In the genomic region with DNA sequence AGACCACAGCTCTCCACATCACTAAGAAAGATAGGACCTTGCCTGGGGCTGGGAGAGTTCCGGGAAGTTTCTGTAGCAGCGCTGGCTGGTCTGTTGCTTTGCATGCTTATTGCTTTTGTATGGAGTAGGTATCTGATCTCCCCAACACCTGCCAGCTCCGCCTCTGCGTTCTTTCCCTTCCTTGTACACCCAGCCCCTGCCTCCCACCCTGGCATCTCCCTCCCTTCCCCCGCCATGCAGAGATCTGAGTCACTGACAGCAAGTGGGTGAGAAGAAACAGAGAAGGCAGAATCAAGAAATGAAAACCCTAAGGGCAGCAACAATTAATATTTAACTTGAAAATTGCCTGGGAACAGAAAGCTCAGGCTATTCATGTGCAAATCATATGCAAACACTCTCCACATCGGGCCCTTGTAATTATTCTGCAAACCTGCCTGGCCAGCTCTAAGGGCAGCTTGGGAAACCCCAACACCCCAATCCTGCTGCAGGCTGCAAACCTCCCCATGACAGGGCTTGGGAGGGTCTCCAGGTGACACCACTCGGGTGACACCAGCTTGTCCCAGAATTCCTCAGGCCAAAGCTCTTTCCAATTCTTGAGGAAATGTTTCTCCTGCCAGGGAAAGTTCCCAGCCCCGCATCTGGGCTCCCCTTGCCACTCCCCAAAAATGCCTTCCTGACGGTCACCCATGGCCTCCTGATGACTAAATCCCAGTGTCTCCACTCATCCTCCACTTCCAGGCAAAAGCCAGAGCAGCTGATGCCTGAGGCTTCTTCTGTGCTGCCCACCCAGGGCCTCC, we compare ENCODE assay signal across 8 cellular contexts.
DNase-seq lines count a peak whose midpoint lies in the region; ATAC-seq and TF ChIP-seq lines count a peak whose summit lies in the region.

No MANE protein-coding gene starts in this region.

- H3K9me3 ChIP-seq in Caco-2: no peaks in the 10 kb centered on the region

- ATAC-seq in GM21515 (IDR thresholded peaks at IDR 0.05; ENCODE audit: unreplicated experiment) (peak; percentile 54), HG03558 (IDR thresholded peaks at IDR 0.05; ENCODE audit: extremely low read depth, unreplicated experiment) (peak; percentile 74)

- intact Hi-C loops in Caco-2 (cut with micrococcal nuclease; ENCODE audit: unreplicated experiment): no loop called here

- H3K36me3 ChIP-seq in Caco-2 (ENCODE audit: control insufficient read depth, insufficient read depth, low read length): no peaks in the 10 kb centered on the region

- TF ChIP-seq CTCF in Caco-2 (IDR thresholded peaks at IDR 0.05; ENCODE audit: insufficient read depth in 1 of 2, low read depth in 1 of 2, low read length in 1 of 2, severe bottlenecking in 1 of 2, unreplicated experiment in 1 of 2) (no peak), endothelial cell (IDR thresholded peaks at IDR 0.05; ENCODE audit: unreplicated experiment) (no peak)

- H3K27me3 ChIP-seq in Caco-2 (replicated peaks; ENCODE audit: control insufficient read depth, insufficient read depth, low read length): no peaks in the 10 kb centered on the region

- peaks cover 10% of the 10 kb centered on the region for H3K4me1 Mint-ChIP-seq in Caco-2 (ENCODE audit: low read depth, unreplicated experiment)
- no peaks in the 10 kb centered on the region for H3K4me1 Mint-ChIP-seq in immature natural killer cell
- H3K4me1 Mint-ChIP-seq in endothelial cell (ENCODE audit: unreplicated experiment): peaks cover 7% of the 10 kb centered on the region

- peak; percentile 45 to 58 for DNase-seq in Caco-2
- peak; percentile 49 for DNase-seq in glomerular visceral epithelial cell (ENCODE audit: extremely low spot score)
- no peak for DNase-seq in immature natural killer cell
- no peak for DNase-seq in endothelial cell (ENCODE audit: low spot score)
- no peak for DNase-seq in SKM-1 treated with dmso at 0.1 percent for 144 hours (lab: John Stamatoyannopoulos, UW; ENCODE audit: unreplicated experiment)
- DNase-seq in NCI-H146 treated with DMSO at 0.1 percent for 48 hours (lab: John Stamatoyannopoulos, UW; ENCODE audit: unreplicated experiment): no peak

- H3K4me3 Mint-ChIP-seq in Caco-2 (ENCODE audit: unreplicated experiment): no peak overlapping the region
- H3K4me3 Mint-ChIP-seq in immature natural killer cell: no peak overlapping the region
- no peak overlapping the region for H3K4me3 Mint-ChIP-seq in endothelial cell (ENCODE audit: unreplicated experiment)

- BruUV-seq in Caco-2 (replicated peaks; lab: Mats Ljungman, UMichigan): no TSS peak

- H3K4me1 ChIP-seq in Caco-2: peaks cover 14% of the 10 kb centered on the region

- H3K27ac Mint-ChIP-seq in Caco-2 (ENCODE audit: unreplicated experiment): peak overlapping the region; percentile 87
- no peak overlapping the region for H3K27ac Mint-ChIP-seq in immature natural killer cell
- H3K27ac Mint-ChIP-seq in endothelial cell (ENCODE audit: unreplicated experiment): no peak overlapping the region

- no peak overlapping the region for H3K4me3 ChIP-seq in Caco-2 (ENCODE audit: low read depth, low read length)

- POLR2A ChIA-PET in Caco-2 (lab: Charles Lee): no interaction called here

- H3K36me3 Mint-ChIP-seq in Caco-2 (ENCODE audit: insufficient read depth, unreplicated experiment): no peaks in the 10 kb centered on the region
- H3K36me3 Mint-ChIP-seq in immature natural killer cell: no peaks in the 10 kb centered on the region
- no peaks in the 10 kb centered on the region for H3K36me3 Mint-ChIP-seq in endothelial cell (ENCODE audit: low read depth, unreplicated experiment)

- no peaks in the 10 kb centered on the region for H3K9me3 Mint-ChIP-seq in Caco-2 (ENCODE audit: unreplicated experiment)
- H3K9me3 Mint-ChIP-seq in immature natural killer cell: no peaks in the 10 kb centered on the region
- no peaks in the 10 kb centered on the region for H3K9me3 Mint-ChIP-seq in endothelial cell (ENCODE audit: unreplicated experiment)

- H3K27me3 Mint-ChIP-seq in Caco-2 (ENCODE audit: insufficient read depth, unreplicated experiment) (no peaks in the 10 kb centered on the region), immature natural killer cell (ENCODE audit: low read depth in 3 of 3) (no peaks in the 10 kb centered on the region), endothelial cell (ENCODE audit: unreplicated experiment) (peaks cover 11% of the 10 kb centered on the region)

- CTCF ChIA-PET in Caco-2 (lab: Charles Lee): no interaction called here

Comparison
In these comparisons a context has a peak if more than half of its experiments do, and no peak if none do; other contexts are left out.
1. DNase-seq: peak in Caco-2 (2 of 2) and glomerular visceral epithelial cell (single experiment); none in immature natural killer cell (0 of 3), endothelial cell (single experiment), SKM-1 treated with dmso at 0.1 percent for 144 hours (single experiment) and NCI-H146 treated with DMSO at 0.1 percent for 48 hours (single experiment).